In the genomic region with DNA sequence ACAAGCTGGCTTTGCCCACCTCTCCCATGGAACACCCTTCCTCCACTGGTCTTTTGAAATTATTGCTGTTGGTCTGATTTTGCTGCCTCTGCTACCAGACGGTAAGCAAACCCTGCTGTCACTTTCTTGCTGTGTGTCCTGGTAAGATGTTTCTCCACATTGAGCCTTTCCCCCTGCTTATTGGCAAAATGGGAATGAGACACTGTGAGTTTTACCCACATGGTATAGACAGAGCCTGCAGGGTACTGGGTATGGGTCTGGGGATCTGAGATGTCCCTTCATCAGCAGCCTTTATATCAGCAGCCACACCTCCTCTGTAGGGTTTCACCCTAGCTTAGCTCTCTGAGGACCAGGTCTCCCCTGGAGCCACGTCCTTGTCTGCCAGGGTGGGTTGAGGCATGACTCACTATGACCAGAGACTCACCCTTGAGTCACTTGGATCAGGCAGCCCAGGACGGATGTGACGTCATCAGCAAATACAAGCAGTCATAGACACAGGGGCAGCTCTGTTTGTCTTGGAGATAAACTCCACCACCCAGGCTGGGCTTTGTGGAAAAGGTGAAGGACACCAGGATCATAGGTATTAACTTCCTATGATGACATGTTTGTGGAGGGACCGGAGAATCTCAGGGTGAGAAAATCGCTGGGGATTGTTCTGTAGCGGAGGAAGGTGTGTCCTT, we compare ENCODE assay signal across 9 cellular contexts. TPM values are rescaled to one million over a fixed set of nuclear protein-coding genes. Genes with fewer than 3 reads are reported as not detected.
DNase-seq lines count a peak whose midpoint lies in the region; ATAC-seq lines count a peak whose summit lies in the region.
"Had no signal": no experiment of that assay in that cellular context is flagged by ENCODE, and none has a peak within 500 bp of the region (broad histone marks: within the 10 kb centered on the region; RNA-seq: fewer than 3 reads in every experiment).

No MANE protein-coding gene starts in this region.

- CTCF ChIA-PET in activated CD4-positive, alpha-beta memory T cell treated with anti-CD3 and anti-CD28 coated beads for 36 hours (lab: Charles Lee), result interaction anchor here (2.3 kb wide), 1 partner anchor 326 kb away, joined by 10 read pairs; no protein-coding TSS in a partner anchor

- H3K4me1 Mint-ChIP-seq in activated CD4-positive, alpha-beta memory T cell treated with anti-CD3 and anti-CD28 coated beads for 36 hours (ENCODE audit: low read depth), result peaks cover 13% of the 10 kb centered on the region

- intact Hi-C loops in activated CD4-positive, alpha-beta memory T cell treated with anti-CD3 and anti-CD28 coated beads for 36 hours (cut with micrococcal nuclease), result loop anchor here (5.0 kb wide), 1 partner anchor 136 kb away; a partner anchor contains a TSS

- no peaks in the 10 kb centered on the region for H3K36me3 Mint-ChIP-seq in activated CD4-positive, alpha-beta memory T cell treated with anti-CD3 and anti-CD28 coated beads for 36 hours
- H3K36me3 Mint-ChIP-seq: activated naive CD8-positive, alpha-beta T cell had no signal

- peaks cover 4% of the 10 kb centered on the region for H3K27me3 Mint-ChIP-seq in activated CD4-positive, alpha-beta memory T cell treated with anti-CD3 and anti-CD28 coated beads for 36 hours

- peak; percentile 43 for DNase-seq in stimulated activated naive CD4-positive, alpha-beta T cell treated with Interleukin-2 at 50 U/mL for 16 hours (lab: John Stamatoyannopoulos, UW)
- no peak for DNase-seq in stimulated activated naive CD4-positive, alpha-beta T cell (lab: John Stamatoyannopoulos, UW)
- DNase-seq in activated CD4-positive, alpha-beta memory T cell treated with anti-CD3 and anti-CD28 coated beads for 36 hours, result peak; percentile 68
- peak; percentile 95 for DNase-seq in islet precursor cell
- no peak for DNase-seq in GF-D8 (lab: John Stamatoyannopoulos, UW)
- no peak for DNase-seq in DMS 273 (lab: John Stamatoyannopoulos, UW; ENCODE audit: unreplicated experiment)
- DNase-seq in GDM1 (lab: John Stamatoyannopoulos, UW), result no peak

- POLR2A ChIA-PET in activated CD4-positive, alpha-beta memory T cell treated with anti-CD3 and anti-CD28 coated beads for 36 hours (lab: Charles Lee), result no interaction called here

- no peaks in the 10 kb centered on the region for H3K9me3 Mint-ChIP-seq in activated CD4-positive, alpha-beta memory T cell treated with anti-CD3 and anti-CD28 coated beads for 36 hours

- no peak overlapping the region for H3K27ac Mint-ChIP-seq in activated CD4-positive, alpha-beta memory T cell treated with anti-CD3 and anti-CD28 coated beads for 36 hours
- H3K27ac Mint-ChIP-seq: activated naive CD8-positive, alpha-beta T cell had no signal

- H3K4me3 Mint-ChIP-seq in activated CD4-positive, alpha-beta memory T cell treated with anti-CD3 and anti-CD28 coated beads for 36 hours, result no peak overlapping the region
- H3K4me3 Mint-ChIP-seq: activated naive CD8-positive, alpha-beta T cell had no signal

- no peak for ATAC-seq in GM21825 (IDR thresholded peaks at IDR 0.05; ENCODE audit: unreplicated experiment)

RNA-seq across cellular contexts. Expression of a gene that starts 17.9 kb away (rescaled TPM):
- 1 to 10 TPM; 3.2 to 4.5 TPM for total RNA-seq in activated CD4-positive, alpha-beta memory T cell treated with anti-CD3 and anti-CD28 coated beads for 36 hours

Comparison
In these comparisons a context has a peak if more than half of its experiments do, and no peak if none do; other contexts are left out.
1. DNase-seq: peak in stimulated activated naive CD4-positive, alpha-beta T cell treated with Interleukin-2 at 50 U/mL for 16 hours (single experiment), activated CD4-positive, alpha-beta memory T cell treated with anti-CD3 and anti-CD28 coated beads for 36 hours (single experiment) and islet precursor cell (single experiment); none in stimulated activated naive CD4-positive, alpha-beta T cell (0 of 6), GF-D8 (single experiment), DMS 273 (single experiment) and GDM1 (single experiment).